ENCODE assay signal across 9 cellular contexts in the genomic region with DNA sequence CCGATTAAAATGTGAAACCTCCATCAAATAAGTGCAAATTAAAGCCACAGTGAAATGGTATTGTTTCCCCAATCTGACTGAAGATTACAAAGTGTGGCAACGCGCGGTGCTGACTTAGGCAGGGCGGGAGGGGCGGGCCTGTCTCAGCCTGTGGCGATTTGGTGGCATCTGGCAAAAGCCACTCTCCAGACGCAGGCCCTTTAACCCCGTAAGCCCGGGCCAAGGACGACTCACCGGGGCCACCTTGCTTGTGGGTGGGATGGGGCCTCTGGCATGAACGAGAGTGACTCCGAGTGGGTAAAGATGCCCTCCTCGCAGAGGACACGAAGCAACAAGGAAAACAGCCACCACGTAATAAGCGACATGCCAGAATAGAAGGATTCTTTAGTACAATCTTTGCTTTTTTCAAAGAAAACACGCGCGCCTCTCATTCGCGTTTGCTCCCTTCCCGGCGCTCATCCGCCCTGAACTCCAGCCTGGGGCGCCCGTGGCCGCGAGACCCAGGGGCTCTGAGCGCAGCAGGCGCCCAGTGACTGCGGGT. TPM values are rescaled to one million over a fixed set of nuclear protein-coding genes. Genes with fewer than 3 reads are reported as not detected.
DNase-seq lines count a peak whose midpoint lies in the region; ATAC-seq and TF ChIP-seq lines count a peak whose summit lies in the region.
"Had no signal": no experiment of that assay in that cellular context is flagged by ENCODE, and none has a peak within 500 bp of the region (broad histone marks: within the 10 kb centered on the region; RNA-seq: fewer than 3 reads in every experiment).

No MANE protein-coding gene starts in this region.

- H3K9me3 ChIP-seq in heart right ventricle (peaks cover 0 to 12% (median 6%) of the 10 kb centered on the region in 11 donors), mesenchymal stem cell (ENCODE audit: control insufficient read depth, low read length) (peaks cover 16% of the 10 kb centered on the region), transverse colon (peaks cover 0 to 5% of the 10 kb centered on the region in 2 donors), HAP-1 (peaks cover 7% of the 10 kb centered on the region)

- H3K79me1 ChIP-seq in mesenchymal stem cell (replicated peaks; ENCODE audit: low read length, poor library complexity, severe bottlenecking): no peaks in the 10 kb centered on the region

- WGBS in heart right ventricle, 2 donors: 12 to 14% methylated on average over 31 to 33 of the region's 33 CpGs
- 23% methylated on average over 32 of the region's 33 CpGs for WGBS in mesenchymal stem cell
- 10 to 11% methylated on average over 2 to 33 of the region's 33 CpGs for WGBS in transverse colon (ENCODE audit: low coverage in 1 of 2), 2 donors

- H3K27me3 Mint-ChIP-seq in activated naive CD8-positive, alpha-beta T cell treated with anti-CD3 and anti-CD28 coated beads for 36 hours: peaks cover 26% of the 10 kb centered on the region

- TF ChIP-seq POLR2A in transverse colon (IDR thresholded peaks at IDR 0.05): no peak

- no peak overlapping the region for H2BK5ac ChIP-seq in mesenchymal stem cell (ENCODE audit: low read depth, low read length, poor library complexity, severe bottlenecking)

- H3K4me1 ChIP-seq in heart right ventricle (peaks cover 0 to 16% (median 14%) of the 10 kb centered on the region in 9 donors), mesenchymal stem cell (ENCODE audit: control insufficient read depth, insufficient read depth, low read depth, low read length) (peaks cover 14% of the 10 kb centered on the region), transverse colon (peaks cover 7 to 38% (median 36%) of the 10 kb centered on the region in 4 donors), HAP-1 (no peaks in the 10 kb centered on the region)

- peak overlapping the region; percentile 54 for H3K4me2 ChIP-seq in mesenchymal stem cell (ENCODE audit: low read length, poor library complexity, severe bottlenecking)

- H2AFZ ChIP-seq in mesenchymal stem cell (ENCODE audit: low read depth, low read length): no peak overlapping the region

- ATAC-seq in heart right ventricle: peak in 1 of 8 donors; percentile 25
- ATAC-seq in left ventricle myocardium superior: no peak
- no peak for ATAC-seq in HG02840 (IDR thresholded peaks at IDR 0.05; ENCODE audit: low FRiP score, unreplicated experiment)

- H2BK15ac ChIP-seq in mesenchymal stem cell (ENCODE audit: low read depth, poor library complexity, severe bottlenecking): no peak overlapping the region

- H3K9ac ChIP-seq in mesenchymal stem cell (ENCODE audit: low read length): no peak overlapping the region

- H2BK120ac ChIP-seq in mesenchymal stem cell (ENCODE audit: low read depth, low read length): no peak overlapping the region

- TF ChIP-seq CTCF in heart right ventricle (IDR thresholded peaks at IDR 0.05): no peak
- TF ChIP-seq CTCF in transverse colon (IDR thresholded peaks at IDR 0.05): no peak

- H2BK12ac ChIP-seq in mesenchymal stem cell (ENCODE audit: low read length in 2 of 2): no peak overlapping the region

- in situ Hi-C loops in transverse colon (cut with MboI; ENCODE audit: low pct_ligation_motif_present in 1 of 4, low pct_unique_long_range_greater_than_20kb in 1 of 4, low sequenced_read_pairs in 3 of 4): no loop called here
- in situ Hi-C loops in HAP-1 (cut with MboI; ENCODE audit: low sequenced_read_pairs): no loop called here

- H3K36me3 ChIP-seq in heart right ventricle (no peaks in the 10 kb centered on the region), mesenchymal stem cell (ENCODE audit: control insufficient read depth in 1 of 2, insufficient read depth in 2 of 2, low read depth in 1 of 2, low read length in 2 of 2) (peaks cover 0 to under 1% of the 10 kb centered on the region in 2 experiments), transverse colon (no peaks in the 10 kb centered on the region), HAP-1 (replicated peaks) (no peaks in the 10 kb centered on the region)

- intact Hi-C loops in heart right ventricle (cut with DNase I) (no loop called here), left ventricle myocardium superior (cut with micrococcal nuclease) (no loop called here), transverse colon (cut with DNase I; ENCODE audit: low total_unique reads) (no loop called here)

- H3K14ac ChIP-seq in mesenchymal stem cell (ENCODE audit: low read length in 2 of 2): no peak overlapping the region

- no peak overlapping the region for H3K18ac ChIP-seq in mesenchymal stem cell (ENCODE audit: low read depth in 1 of 2, low read length in 2 of 2)

- H3K23ac ChIP-seq in mesenchymal stem cell (ENCODE audit: low read length in 2 of 2): no peak overlapping the region

- no peak for TF ChIP-seq EP300 in transverse colon (IDR thresholded peaks at IDR 0.05; ENCODE audit: low read depth)

- H3K4me3 ChIP-seq in heart right ventricle (peak overlapping the region; percentile 21 to 51 (median 40)), mesenchymal stem cell (ENCODE audit: insufficient read depth in 1 of 2, low read depth in 1 of 2, low read length in 2 of 2) (peak overlapping the region in 1 of 2 experiments; percentile 53), transverse colon (peak overlapping the region; percentile 40 to 55 (median 50)), HAP-1 (no peak overlapping the region)

- H3K4ac ChIP-seq in mesenchymal stem cell (ENCODE audit: low read depth in 1 of 2, low read length in 2 of 2): no peak overlapping the region

- H3K4me1 Mint-ChIP-seq in activated naive CD8-positive, alpha-beta T cell treated with anti-CD3 and anti-CD28 coated beads for 36 hours: peaks cover 3% of the 10 kb centered on the region

- H4K8ac ChIP-seq in mesenchymal stem cell (ENCODE audit: low read length): no peak overlapping the region

- H4K91ac ChIP-seq in mesenchymal stem cell (ENCODE audit: low read length): no peak overlapping the region

- H3K4me3 Mint-ChIP-seq in activated naive CD8-positive, alpha-beta T cell treated with anti-CD3 and anti-CD28 coated beads for 36 hours: peak overlapping the region; percentile 51

- H3K27ac ChIP-seq in heart right ventricle (no peak overlapping the region), mesenchymal stem cell (ENCODE audit: low read length, poor library complexity, severe bottlenecking) (no peak overlapping the region), transverse colon (peak overlapping the region; percentile 72 to 87 (median 84))

- H3K27ac Mint-ChIP-seq in activated naive CD8-positive, alpha-beta T cell treated with anti-CD3 and anti-CD28 coated beads for 36 hours: no peak overlapping the region

- peaks cover 1% of the 10 kb centered on the region for H3K36me3 Mint-ChIP-seq in activated naive CD8-positive, alpha-beta T cell treated with anti-CD3 and anti-CD28 coated beads for 36 hours

- peaks cover 5% of the 10 kb centered on the region for H3K9me3 Mint-ChIP-seq in activated naive CD8-positive, alpha-beta T cell treated with anti-CD3 and anti-CD28 coated beads for 36 hours

- no peak overlapping the region for H2AK5ac ChIP-seq in mesenchymal stem cell (ENCODE audit: low read length, severe bottlenecking)

- no peak for DNase-seq in heart right ventricle
- no peak for DNase-seq in left ventricle myocardium superior
- no peak for DNase-seq in activated naive CD8-positive, alpha-beta T cell treated with anti-CD3 and anti-CD28 coated beads for 36 hours
- DNase-seq in mesenchymal stem cell: no peak
- DNase-seq in transverse colon: no peak
- no peak for DNase-seq in activated gamma-delta T cell (lab: John Stamatoyannopoulos, UW)
- DNase-seq in HAP-1 (ENCODE audit: low spot score in 2 of 2): no peak
- DNase-seq: DND-41 had no signal

- H3K27me3 ChIP-seq in heart right ventricle: peaks cover 10 to 51% (median 47%) of the 10 kb centered on the region in 7 donors
- H3K27me3 ChIP-seq in mesenchymal stem cell (ENCODE audit: control insufficient read depth in 1 of 2, insufficient read depth in 1 of 2, low read length in 2 of 2): peaks cover 37 to 39% of the 10 kb centered on the region in 2 experiments
- H3K27me3 ChIP-seq in transverse colon: peaks cover 37% of the 10 kb centered on the region
- no peaks in the 10 kb centered on the region; the same call in 1 of the 2 replicates for H3K27me3 ChIP-seq in HAP-1 (ENCODE audit: low read depth)

RNA-seq across cellular contexts. Expression of a gene that starts 0.8 kb away (rescaled TPM):
- total RNA-seq in heart right ventricle (under 1 TPM in 4 of 10 donors, not detected in 6; 0.04 to 0.20 (median 0.10) TPM), left ventricle myocardium superior (not detected), transverse colon (10 to 100 TPM in 3 of 4 donors, 1 to 10 TPM in 1; 4.9 to 33.2 (median 23.7) TPM)
- under 1 TPM in 1 of 2 donors, not detected in 1; 0.10 TPM for polyA plus RNA-seq in heart right ventricle
- 1 to 10 TPM; 1.6 to 1.8 TPM for total RNA-seq in activated naive CD8-positive, alpha-beta T cell treated with anti-CD3 and anti-CD28 coated beads for 36 hours
- not detected for polyA plus RNA-seq in mesenchymal stem cell (2013, experiment 1 of 2)
- polyA plus RNA-seq in mesenchymal stem cell (2013, experiment 2 of 2): not detected

Comparison
In these comparisons a context has a peak if more than half of its experiments do, and no peak if none do; other contexts are left out.
1. H3K27ac ChIP-seq: peak in transverse colon (4 of 4); none in heart right ventricle (0 of 10) and mesenchymal stem cell (single experiment).